In the genomic region with DNA sequence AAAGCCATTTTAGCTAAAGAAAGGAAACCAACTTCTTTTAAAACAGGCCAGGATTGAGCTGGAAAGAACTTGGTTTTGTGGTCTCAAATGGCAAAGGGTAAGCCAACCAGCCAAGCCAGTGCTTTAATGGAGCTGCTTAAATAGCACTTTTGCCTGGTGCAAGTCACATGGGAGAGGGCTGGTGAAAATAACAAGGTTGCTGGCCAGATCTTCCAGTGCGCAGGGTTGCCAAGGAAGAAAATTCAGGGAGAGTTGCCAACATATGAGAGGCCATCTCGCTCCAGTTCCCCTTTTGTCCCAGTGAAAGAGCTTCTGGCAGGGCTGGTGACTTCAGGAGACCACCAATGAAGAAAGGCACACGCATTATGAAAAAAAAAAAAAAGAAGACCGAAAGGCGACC, we compare ENCODE assay signal across 12 cellular contexts. TPM values are rescaled to one million over a fixed set of nuclear protein-coding genes. Genes with fewer than 3 reads are reported as not detected.
DNase-seq lines count a peak whose midpoint lies in the region; ATAC-seq and TF ChIP-seq lines count a peak whose summit lies in the region.
"Had no signal": no experiment of that assay in that cellular context is flagged by ENCODE, and none has a peak within 500 bp of the region (broad histone marks: within the 10 kb centered on the region; RNA-seq: fewer than 3 reads in every experiment).

No MANE protein-coding gene starts in this region.

- CTCF ChIA-PET in PC-3 (lab: Charles Lee) = no interaction called here

- H3K36me3 ChIP-seq in ascending aorta (no peaks in the 10 kb centered on the region), right atrium auricular region (no peaks in the 10 kb centered on the region), prostate gland (no peaks in the 10 kb centered on the region), PC-3 (ENCODE audit: low read depth, low read length) (peaks cover 20% of the 10 kb centered on the region)

- BruUV-seq in PC-3 (replicated peaks; lab: Mats Ljungman, UMichigan) = no TSS peak

- H3K4me2 ChIP-seq in PC-3 (ENCODE audit: low read length) = no peak overlapping the region

- peak overlapping the region; percentile 60 to 66 for H3K27ac ChIP-seq in ascending aorta
- H3K27ac ChIP-seq in right atrium auricular region = peak overlapping the region; percentile 77 to 92
- H3K27ac ChIP-seq in prostate gland = peak overlapping the region; percentile 58 to 61
- H3K27ac ChIP-seq in PC-3 (ENCODE audit: low read length) = no peak overlapping the region

- H3F3A ChIP-seq in PC-3 (ENCODE audit: low read length, unreplicated experiment) = no peaks in the 10 kb centered on the region

- H3K4me1 ChIP-seq in ascending aorta = peaks cover 0 to 29% of the 10 kb centered on the region in 2 donors
- H3K4me1 ChIP-seq in right atrium auricular region = peaks cover 0 to 54% of the 10 kb centered on the region in 2 donors
- peaks cover 12% of the 10 kb centered on the region for H3K4me1 ChIP-seq in prostate gland (replicated peaks)
- H3K4me1 ChIP-seq in PC-3 (ENCODE audit: insufficient read depth, low read length) = no peaks in the 10 kb centered on the region

- no peak overlapping the region for H2AFZ ChIP-seq in PC-3 (ENCODE audit: low read length)

- H3K9me3 ChIP-seq in ascending aorta (no peaks in the 10 kb centered on the region), right atrium auricular region (no peaks in the 10 kb centered on the region), prostate gland (no peaks in the 10 kb centered on the region), PC-3 (ENCODE audit: low read length) (no peaks in the 10 kb centered on the region)

- no peak overlapping the region for H3K9ac ChIP-seq in PC-3 (ENCODE audit: low read length)

- intact Hi-C loops in ascending aorta (cut with DNase I) = loop anchor here (5.0 kb wide), 1 partner anchor 50 kb away; no protein-coding TSS in a partner anchor
- intact Hi-C loops in prostate gland (cut with DNase I) = no loop called here
- intact Hi-C loops in PC-3 (cut with micrococcal nuclease) = loop anchor here (5.0 kb wide), 2 partner anchors 35 to 50 kb away; no protein-coding TSS in a partner anchor

- H3K9me2 ChIP-seq in PC-3 (replicated peaks; ENCODE audit: low read length) = no peaks in the 10 kb centered on the region

- peaks cover 97% of the 10 kb centered on the region for H3K79me2 ChIP-seq in PC-3 (ENCODE audit: low read length)

- TF ChIP-seq CTCF in ascending aorta (IDR thresholded peaks at IDR 0.05) (no peak), right atrium auricular region (IDR thresholded peaks at IDR 0.05) (no peak), prostate gland (IDR thresholded peaks at IDR 0.05) (no peak), PC-3 (conservative IDR thresholded peaks at IDR 0.05; ENCODE audit: low read depth, low read length) (no peak)

- POLR2A ChIA-PET in PC-3 (lab: Charles Lee; ENCODE audit: unreplicated experiment) = interaction anchor here (0.6 kb wide), 1 partner anchor 19 kb away, joined by 4 read pairs; no protein-coding TSS in a partner anchor

- H3K4me3 ChIP-seq in ascending aorta (peak overlapping the region in 1 of 2 donors; percentile 5), right atrium auricular region (no peak overlapping the region), prostate gland (no peak overlapping the region), PC-3 (ENCODE audit: low read length) (no peak overlapping the region)

- DNase-seq in AG08396 (ENCODE audit: low spot score) (peak; percentile 10), ascending aorta (ENCODE audit: low spot score in 2 of 2) (peak in 1 of 2 donors; percentile 68), right atrium auricular region (ENCODE audit: low spot score) (peak; percentile 65), prostate gland (ENCODE audit: low spot score) (peak; percentile 47), AG20443 (ENCODE audit: low spot score) (no peak), HPDE6-E6E7 (ENCODE audit: extremely low spot score) (no peak), COLO668 (lab: John Stamatoyannopoulos, UW; ENCODE audit: unreplicated experiment) (no peak), PC-3 (no peak)
- DNase-seq: activated CD8-positive, alpha-beta T cell treated with anti-CD3 and anti-CD28 coated beads, Interleukin-2, amount 10 ng/mL, durations not matched to agents 7 days and 5 days; erythroblast; NCI-H748 treated with DMSO at 0.1 percent for 48 hours; stimulated activated naive CD4-positive, alpha-beta T cell had no signal

- 31% methylated on average over 5 of the region's 5 CpGs for WGBS in prostate gland

- no peaks in the 10 kb centered on the region for H4K20me1 ChIP-seq in PC-3 (ENCODE audit: low read length)

- H3K27me3 ChIP-seq in ascending aorta (no peaks in the 10 kb centered on the region), right atrium auricular region (no peaks in the 10 kb centered on the region), prostate gland (replicated peaks; ENCODE audit: insufficient read depth) (no peaks in the 10 kb centered on the region), PC-3 (ENCODE audit: low read length) (no peaks in the 10 kb centered on the region)

- no peak for ATAC-seq in PC-3
- ATAC-seq: activated CD8-positive, alpha-beta T cell treated with anti-CD3 and anti-CD28 coated beads, Interleukin-2, amount 10 ng/mL, durations not matched to agents 7 days and 5 days had no signal

- no peak for TF ChIP-seq POLR2A in prostate gland (IDR thresholded peaks at IDR 0.05)

RNA-seq across cellular contexts. Expression of gene IRS1, which starts 57.3 kb away (rescaled TPM):
- total RNA-seq in ascending aorta = 18.6 TPM
- total RNA-seq in right atrium auricular region = 10 to 100 TPM; 14.6 to 15.8 TPM
- total RNA-seq in prostate gland = 10 to 100 TPM; 37.6 to 40.6 TPM
- total RNA-seq in PC-3 (2014; rRNA removed) = 38.8 and 43.8 TPM in 2 replicates

Comparison
In these comparisons a context has a peak if more than half of its experiments do, and no peak if none do; other contexts are left out.
1. DNase-seq: peak in AG08396 (single experiment), right atrium auricular region (single experiment) and prostate gland (single experiment); none in AG20443 (single experiment), HPDE6-E6E7 (single experiment), COLO668 (single experiment) and PC-3 (single experiment).